8 cellular contexts compared by ENCODE assay signal in genomic region chr6:28335564-28336283, GRCh38. TPM values are rescaled to one million over a fixed set of nuclear protein-coding genes. Genes with fewer than 3 reads are reported as not detected.
DNase-seq lines count a peak whose midpoint lies in the region; ATAC-seq and TF ChIP-seq lines count a peak whose summit lies in the region.

Gene ZSCAN31 (minus strand): TSS chr6:28336148. CDS start chr6:28329683, 6,465 bp downstream.

- H3K79me2 ChIP-seq in Loucy (ENCODE audit: insufficient read depth, low read length) = peaks cover 16% of the 10 kb centered on the region

- H4K20me1 ChIP-seq in Loucy (ENCODE audit: insufficient read depth, low read length, poor library complexity, severe bottlenecking) = no peaks in the 10 kb centered on the region

- peak within 1 kb of the TSS; percentile 99 for H3K9ac ChIP-seq in Loucy (ENCODE audit: low read depth, low read length, poor library complexity, severe bottlenecking)

- peaks cover 0 to 12% of the 10 kb centered on the region in 2 donors for H3K36me3 Mint-ChIP-seq in activated naive CD4-positive, alpha-beta T cell treated with anti-CD3 and anti-CD28 coated beads, Interleukin-2, amount 50 U/mL, for 72 hours

- peak within 1 kb of the TSS; percentile 92 for H3K27ac ChIP-seq in temporal lobe (ENCODE audit: low read depth, low read length)

- H3K27ac Mint-ChIP-seq in activated naive CD4-positive, alpha-beta T cell treated with anti-CD3 and anti-CD28 coated beads, Interleukin-2, amount 50 U/mL, for 72 hours = no peak within 1 kb of the TSS

- peak; percentile 83 to 93 for ATAC-seq in activated naive CD4-positive, alpha-beta T cell treated with anti-CD3 and anti-CD28 coated beads, Interleukin-2, amount 50 U/mL, for 72 hours

- DNase-seq in ELF-1 (ENCODE audit: low read depth, low spot score) = peak; percentile 99
- DNase-seq in H4 (ENCODE audit: low spot score) = peak; percentile 98
- DNase-seq in SK-N-DZ (ENCODE audit: low spot score) = peak; percentile 97
- peak; percentile 66 to 89 for DNase-seq in activated naive CD4-positive, alpha-beta T cell treated with anti-CD3 and anti-CD28 coated beads, Interleukin-2, amount 50 U/mL, for 72 hours (ENCODE audit: low spot score in 2 of 2)
- DNase-seq in glomerular endothelial cell (ENCODE audit: extremely low read depth, low read depth, low spot score) = peak; percentile 97
- DNase-seq in nucleus accumbens (lab: John Stamatoyannopoulos, UW) = peak; percentile 42 to 98 (median 82)

- peaks cover 2% of the 10 kb centered on the region; the same call in 1 of the 2 replicates for H3F3A ChIP-seq in Loucy (ENCODE audit: low read depth)

- peak within 1 kb of the TSS; percentile 91 for H3K4me3 ChIP-seq in Loucy (ENCODE audit: low read length, poor library complexity, severe bottlenecking)

- no peak for TF ChIP-seq CTCF in Loucy (conservative IDR thresholded peaks at IDR 0.05; ENCODE audit: low read length)

- H2AFZ ChIP-seq in Loucy (ENCODE audit: low read length) = peak within 1 kb of the TSS; percentile 57

- H3K36me3 ChIP-seq in Loucy (ENCODE audit: insufficient read depth, low read length) = no peaks in the 10 kb centered on the region

- H3K9me2 ChIP-seq in Loucy (replicated peaks; ENCODE audit: low read depth, low read length) = no peaks in the 10 kb centered on the region

- H3K4me2 ChIP-seq in Loucy (ENCODE audit: low read depth, low read length, poor library complexity, severe bottlenecking) = peak within 1 kb of the TSS; percentile 99

- H3K27me3 ChIP-seq in Loucy (ENCODE audit: insufficient read depth, low read length, poor library complexity, severe bottlenecking) = no peaks in the 10 kb centered on the region

- H3K9me3 Mint-ChIP-seq in activated naive CD4-positive, alpha-beta T cell treated with anti-CD3 and anti-CD28 coated beads, Interleukin-2, amount 50 U/mL, for 72 hours = peaks cover 0 to 24% of the 10 kb centered on the region in 2 donors

- peaks cover 11% of the 10 kb centered on the region; the same call in 1 of the 2 replicates for H3K9me3 ChIP-seq in Loucy (ENCODE audit: insufficient read depth, low read depth, low read length)

- peaks cover 32% of the 10 kb centered on the region for H3K4me1 ChIP-seq in Loucy (ENCODE audit: insufficient read depth, low read length, poor library complexity, severe bottlenecking)

RNA-seq across cellular contexts. Expression of gene ZSCAN31, which starts in this region (rescaled TPM):
- 182 and 210 TPM in 2 replicates for total RNA-seq in H4 (2014; rRNA removed; shearing (Covaris generic))
- 3.1 and 7.8 TPM in 2 replicates for polyA plus RNA-seq in SK-N-DZ (2014; cell fraction: cytosol; rRNA removed)
- polyA plus RNA-seq in SK-N-DZ (2014; cell fraction: nucleus; rRNA removed) = 1.7 and 2.3 TPM in 2 replicates
- total RNA-seq in activated naive CD4-positive, alpha-beta T cell treated with anti-CD3 and anti-CD28 coated beads, Interleukin-2, amount 50 U/mL, for 72 hours = 1 to 10 TPM in 1 of 2 donors, under 1 TPM in 1; 0.70 to 1.7 TPM
- total RNA-seq in glomerular endothelial cell (16.9 and 19.7 TPM in 2 replicates), temporal lobe (9.6 TPM)

Comparison
In these comparisons a context has a peak if more than half of its experiments do, and no peak if none do; other contexts are left out.
1. Peak in every context shown above with its lines: DNase-seq, ATAC-seq, H3K4me3 ChIP-seq and H3K27ac ChIP-seq.